In genomic region chr11:19724765-19725164, GRCh38 we compare ENCODE assay signal across 20 cellular contexts. TPM values are rescaled to one million over a fixed set of nuclear protein-coding genes. Genes with fewer than 3 reads are reported as not detected.
A peak's percentile ranks its signal among the peaks of the same experiment; 100 is the strongest.
DNase-seq lines count a peak whose midpoint lies in the region; FAIRE-seq and TF ChIP-seq lines count a peak whose summit lies in the region.
"Had no signal": no experiment of that assay in that cellular context is flagged by ENCODE, and none has a peak within 500 bp of the region (broad histone marks: within the 10 kb centered on the region; RNA-seq: fewer than 3 reads in every experiment).

No MANE protein-coding gene starts in this region.

- H3K4me1 ChIP-seq in muscle layer of colon (ENCODE audit: insufficient read depth, low read length) (peaks cover 78% of the 10 kb centered on the region), tibial nerve (peaks cover 0 to 91% (median 35%) of the 10 kb centered on the region in 4 donors)

- H3K9ac ChIP-seq in muscle layer of colon (ENCODE audit: low read length): no peak overlapping the region

- intact Hi-C loops in dorsolateral prefrontal cortex (cut with DNase I): no loop called here

- no peak for TF ChIP-seq POLR2A in tibial nerve (IDR thresholded peaks at IDR 0.05)
- TF ChIP-seq POLR2A in H54 (IDR thresholded peaks at IDR 0.05; ENCODE audit: low read depth, low read length): no peak

- POLR2A ChIA-PET in RWPE1 (lab: Yijun Ruan, JAX; ENCODE audit: low non-redundant PET): no interaction called here

- CTCF ChIA-PET in RWPE1 (lab: Yijun Ruan, JAX): no interaction called here

- DNase-seq in RWPE1 (ENCODE audit: low spot score) (no peak), dorsolateral prefrontal cortex (no peak), tibial nerve (ENCODE audit: low spot score in 2 of 2) (no peak), AG20443 (ENCODE audit: low spot score) (no peak), H54 (ENCODE audit: insufficient read length, low spot score) (no peak), SIG-M5 (lab: John Stamatoyannopoulos, UW) (no peak), nucleus accumbens (lab: John Stamatoyannopoulos, UW) (no peak)
- DNase-seq: activated CD4-positive, alpha-beta T cell treated with anti-CD3 and anti-CD28 coated beads, Interleukin-2, amount 10 ng/mL, durations not matched to agents 7 days and 5 days; anterior cingulate cortex; central memory CD4-positive, alpha-beta T cell; DMS153; immature natural killer cell; mucosa of descending colon; NCI-H1092; NCI-H187; NCI-H69 had no signal

- FAIRE-seq in H54 (lab: Jason Lieb, UNC): no peak
- FAIRE-seq: GM19239 had no signal

- TF ChIP-seq CTCF in RWPE1 (conservative IDR thresholded peaks at IDR 0.05; ENCODE audit: low read depth) (no peak), dorsolateral prefrontal cortex (IDR thresholded peaks at IDR 0.05 in 54 of 56, conservative IDR thresholded peaks at IDR 0.05 in 2 of 56; ENCODE audit: low read depth in 1 of 56, partially characterized antibody in 56 of 56) (no peak), tibial nerve (IDR thresholded peaks at IDR 0.05) (no peak)

- H3K27me3 ChIP-seq in dorsolateral prefrontal cortex: no peaks in the 10 kb centered on the region
- H3K27me3 ChIP-seq in muscle layer of colon (ENCODE audit: control insufficient read depth in 1 of 2, insufficient read depth in 2 of 2, low read length in 2 of 2): no peaks in the 10 kb centered on the region
- no peaks in the 10 kb centered on the region for H3K27me3 ChIP-seq in tibial nerve

- no peak for TF ChIP-seq EP300 in tibial nerve (IDR thresholded peaks at IDR 0.05)

- 82 to 86% methylated on average over 2 of the region's 2 CpGs for WGBS in tibial nerve, 2 donors

- H3K27ac ChIP-seq in RWPE1: peak overlapping the region; percentile 75
- H3K27ac ChIP-seq in dorsolateral prefrontal cortex: peak overlapping the region in 37 of 59 donors; percentile 6 to 85 (median 66)
- peak overlapping the region; percentile 39 for H3K27ac ChIP-seq in muscle layer of colon (ENCODE audit: low read depth, low read length)
- H3K27ac ChIP-seq in tibial nerve: peak overlapping the region; percentile 25 to 88 (median 60)
- H3K27ac ChIP-seq: SK-N-MC had no signal

- peaks cover 17% of the 10 kb centered on the region for H3K36me3 ChIP-seq in muscle layer of colon (ENCODE audit: insufficient read depth, low read length)
- H3K36me3 ChIP-seq in tibial nerve: no peaks in the 10 kb centered on the region

- H3K4me3 ChIP-seq in dorsolateral prefrontal cortex: no peak overlapping the region
- H3K4me3 ChIP-seq in muscle layer of colon (ENCODE audit: low read depth in 1 of 2, low read length in 2 of 2): no peak overlapping the region
- no peak overlapping the region for H3K4me3 ChIP-seq in tibial nerve
- H3K4me3 ChIP-seq: mucosa of descending colon, SK-N-MC, smooth muscle cell had no signal

- H3K9me3 ChIP-seq in muscle layer of colon (ENCODE audit: low read length) (no peaks in the 10 kb centered on the region), tibial nerve (no peaks in the 10 kb centered on the region)
- H3K9me3 ChIP-seq: mucosa of descending colon had no signal

RNA-seq across cellular contexts. Expression of gene NAV2, which starts 12.1 kb away (rescaled TPM):
- total RNA-seq in dorsolateral prefrontal cortex: 100 to 1,000 TPM in 5 of 120 experiments, 10 to 100 TPM in 115; 43.9 to 157 (median 68.6) TPM
- total RNA-seq in tibial nerve: 10 to 100 TPM; 19.2 to 34.7 (median 25.8) TPM
